ENCODE assay signal across 32 cellular contexts in the genomic region with DNA sequence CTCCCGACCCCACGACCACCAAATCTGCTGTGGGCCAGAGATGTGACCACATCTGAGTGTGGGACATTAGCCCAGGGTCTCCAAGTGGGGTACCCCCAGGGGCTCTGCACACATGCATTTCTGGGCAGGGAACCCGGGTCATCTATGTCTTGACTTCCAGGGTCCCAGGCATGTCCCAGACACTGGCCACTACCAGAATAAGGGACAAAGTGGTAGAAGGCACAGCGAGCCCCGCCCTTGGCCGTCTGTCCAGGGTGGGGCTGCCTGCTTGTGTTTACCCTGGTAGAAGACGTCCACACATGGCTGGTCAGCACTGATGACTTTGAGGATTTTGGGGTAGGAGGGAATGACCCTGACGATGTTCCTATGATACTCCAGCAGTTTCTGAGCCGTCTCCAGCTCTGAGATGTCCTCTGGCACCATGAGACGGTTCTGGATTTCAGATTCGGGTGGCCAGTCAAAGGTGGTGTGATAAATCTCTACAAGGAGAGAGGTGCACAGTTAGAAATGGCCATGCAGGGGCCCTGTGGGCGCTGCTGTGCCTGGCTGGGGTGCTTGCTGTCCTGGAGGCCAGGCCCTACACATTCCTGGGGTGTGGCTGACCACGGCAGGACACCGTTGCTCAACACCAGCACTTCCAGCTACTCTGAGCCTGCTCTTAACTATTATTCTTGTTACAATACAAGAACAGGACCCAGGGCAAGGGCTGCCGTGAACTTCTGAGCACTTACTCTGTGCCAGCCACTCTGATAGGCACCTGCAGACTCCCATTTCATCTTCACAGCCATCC. TPM values are rescaled to one million over a fixed set of nuclear protein-coding genes. Genes with fewer than 3 reads are reported as not detected.
"Had no signal": no experiment of that assay in that cellular context is flagged by ENCODE, and none has a peak within 500 bp of the region (broad histone marks: within the 10 kb centered on the region; RNA-seq: fewer than 3 reads in every experiment).

No MANE protein-coding gene starts in this region.

- H3K9me3 ChIP-seq: esophagus muscularis mucosa, heart left ventricle, psoas muscle, SK-N-SH, spleen, suprapubic skin, tibial nerve had no signal

- H3K9ac ChIP-seq: parathyroid adenoma, SK-N-SH had no signal

- H3K27ac ChIP-seq: cardiac muscle cell, esophagus muscularis mucosa, foreskin keratinocyte, heart left ventricle, parathyroid adenoma, psoas muscle, spleen, suprapubic skin, tibial nerve, WERI-Rb-1 had no signal

- H3K4me1 ChIP-seq: esophagus muscularis mucosa, foreskin keratinocyte, heart left ventricle, parathyroid adenoma, psoas muscle, spleen, suprapubic skin, tibial nerve had no signal

- H3K36me3 ChIP-seq: cardiac muscle cell, esophagus muscularis mucosa, heart left ventricle, suprapubic skin, WERI-Rb-1 had no signal

- H3K79me2 ChIP-seq: parathyroid adenoma had no signal

- H3K4me2 ChIP-seq: SK-N-SH had no signal

- H3K9me3 Mint-ChIP-seq: activated CD4-positive, alpha-beta memory T cell treated with anti-CD3 and anti-CD28 coated beads, Interleukin-2, amount 10 ng/mL, durations not matched to agents 7 days and 5 days; activated T-cell treated with anti-CD3 and anti-CD28 coated beads, Interleukin-2, amount 50 U/mL, for 4 hours; activated T-helper 2 cell treated with anti-CD3 and anti-CD28 coated beads, Interferon-gamma antibody, Interleukin-2, Interleukin-4, amounts not matched to agents 10 μg/mL and 5 μg/mL and 100 μg/mL, durations not matched to agents 14 hours and 24 hours and 36 hours; dendritic cell treated with granulocyte-macrophage colony-stimulating factor and Interleukin-4, amounts not matched to agents 40 ng/mL and 50 ng/mL, for 4 days; endodermal cell; immature natural killer cell; naive thymus-derived CD8-positive, alpha-beta T cell; neural crest cell; T-helper 1 cell treated with Interleukin-12 subunit alpha and Interleukin-12 subunit beta and Interleukin-4 antibody, amounts not matched to agents 30 μg/mL and 1 μg/mL, for 36 hours had no signal

- H3K4me3 Mint-ChIP-seq: activated CD4-positive, alpha-beta memory T cell treated with anti-CD3 and anti-CD28 coated beads, Interleukin-2, amount 10 ng/mL, durations not matched to agents 7 days and 5 days; activated naive CD8-positive, alpha-beta T cell; activated T-cell treated with anti-CD3 and anti-CD28 coated beads, Interleukin-2, amount 50 U/mL, for 4 hours; dendritic cell treated with granulocyte-macrophage colony-stimulating factor and Interleukin-4, amounts not matched to agents 40 ng/mL and 50 ng/mL, for 4 days; endodermal cell; immature natural killer cell; naive thymus-derived CD8-positive, alpha-beta T cell; neural crest cell; T-helper 1 cell treated with Interleukin-12 subunit alpha and Interleukin-12 subunit beta and Interleukin-4 antibody, amounts not matched to agents 30 μg/mL and 1 μg/mL, for 36 hours had no signal

- DNase-seq: activated CD4-positive, alpha-beta memory T cell treated with anti-CD3 and anti-CD28 coated beads, Interleukin-2, amount 10 ng/mL, durations not matched to agents 7 days and 5 days; activated CD4-positive, alpha-beta T cell treated with anti-CD3 and anti-CD28 coated beads for 48 hours; activated naive CD4-positive, alpha-beta T cell treated with Interleukin-2 at 50 U/mL for 16 hours; activated T-cell treated with anti-CD3 and anti-CD28 coated beads, Interleukin-2, amount 50 U/mL, for 4 hours; anterior cingulate cortex; endodermal cell; foreskin keratinocyte; hypothalamus; immature natural killer cell; kidney glomerular epithelial cell; midbrain; naive thymus-derived CD8-positive, alpha-beta T cell; occipital lobe; psoas muscle; SK-N-SH; spleen; stimulated activated naive CD4-positive, alpha-beta T cell; SW 1271; T1000; WERI-Rb-1 had no signal

- H3K4me3 ChIP-seq: cardiac muscle cell, esophagus muscularis mucosa, heart left ventricle, psoas muscle, spleen, suprapubic skin, tibial nerve had no signal

- H3K4me1 Mint-ChIP-seq: activated CD4-positive, alpha-beta memory T cell treated with anti-CD3 and anti-CD28 coated beads, Interleukin-2, amount 10 ng/mL, durations not matched to agents 7 days and 5 days; endodermal cell; immature natural killer cell had no signal

- H2AFZ ChIP-seq: parathyroid adenoma had no signal

- H3K27me3 ChIP-seq: heart left ventricle, suprapubic skin, tibial nerve had no signal

- H3K36me3 Mint-ChIP-seq: activated naive CD8-positive, alpha-beta T cell; immature natural killer cell; naive thymus-derived CD8-positive, alpha-beta T cell had no signal

- H3K27ac Mint-ChIP-seq: activated CD4-positive, alpha-beta memory T cell treated with anti-CD3 and anti-CD28 coated beads, Interleukin-2, amount 10 ng/mL, durations not matched to agents 7 days and 5 days; activated naive CD8-positive, alpha-beta T cell; activated T-helper 2 cell treated with anti-CD3 and anti-CD28 coated beads, Interferon-gamma antibody, Interleukin-2, Interleukin-4, amounts not matched to agents 10 μg/mL and 5 μg/mL and 100 μg/mL, durations not matched to agents 14 hours and 24 hours and 36 hours; dendritic cell treated with granulocyte-macrophage colony-stimulating factor and Interleukin-4, amounts not matched to agents 40 ng/mL and 50 ng/mL, for 4 days; endodermal cell; immature natural killer cell; naive thymus-derived CD8-positive, alpha-beta T cell; T-helper 1 cell treated with Interleukin-12 subunit alpha and Interleukin-12 subunit beta and Interleukin-4 antibody, amounts not matched to agents 30 μg/mL and 1 μg/mL, for 36 hours had no signal

RNA-seq across cellular contexts. Expression of a gene that starts 51.3 kb away (rescaled TPM):
- total RNA-seq: activated CD4-positive, alpha-beta memory T cell treated with anti-CD3 and anti-CD28 coated beads, Interleukin-2, amount 10 ng/mL, durations not matched to agents 7 days and 5 days; activated T-cell treated with anti-CD3 and anti-CD28 coated beads, Interleukin-2, amount 50 U/mL, for 4 hours; activated T-helper 2 cell treated with anti-CD3 and anti-CD28 coated beads, Interferon-gamma antibody, Interleukin-2, Interleukin-4, amounts not matched to agents 10 μg/mL and 5 μg/mL and 100 μg/mL, durations not matched to agents 14 hours and 24 hours and 36 hours; left lobe of liver; naive thymus-derived CD8-positive, alpha-beta T cell; psoas muscle had no signal
- polyA plus RNA-seq: heart left ventricle had no signal
